In the genomic region with DNA sequence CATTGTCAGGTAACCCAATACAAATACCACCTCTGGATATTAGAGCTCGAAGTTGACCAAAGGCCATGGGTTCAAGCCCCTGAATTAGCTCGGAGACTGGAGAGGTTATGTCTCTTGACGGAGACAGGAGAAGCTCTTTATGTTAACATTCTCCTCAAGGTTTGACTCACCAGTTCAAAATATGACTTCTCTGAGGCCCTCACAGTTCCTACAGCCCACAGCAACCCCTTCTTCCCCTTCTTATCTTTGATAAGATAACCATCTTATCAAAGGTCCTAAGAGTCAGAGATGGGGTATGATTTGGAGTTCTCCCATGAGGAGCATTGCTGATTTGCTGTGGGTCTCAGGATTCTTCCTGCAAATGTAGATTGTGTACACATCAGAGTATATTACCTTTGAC, we compare ENCODE assay signal across 4 cellular contexts.
A peak's percentile ranks its signal among the peaks of the same experiment; 100 is the strongest.
DNase-seq lines count a peak whose midpoint lies in the region; ATAC-seq, FAIRE-seq and TF ChIP-seq lines count a peak whose summit lies in the region.
"Not testable (repeated sequence)": the region's sequence is repeated elsewhere in the genome, so short reads cannot be mapped to it uniquely, and the experiment has no call there.

No MANE protein-coding gene starts in this region.

- not testable (repeated sequence) for H3K23me2 ChIP-seq in H1 (ENCODE audit: low read depth, low read length)

- not testable (repeated sequence) for H4K20me1 ChIP-seq in H1 (replicated peaks in 1 of 2; ENCODE audit: control insufficient read depth in 1 of 2, insufficient read depth in 2 of 2, low read length in 2 of 2)

- not testable (repeated sequence) for H3K27me3 Mint-ChIP-seq in activated CD4-positive, alpha-beta T cell treated with anti-CD3 and anti-CD28 coated beads for 36 hours; activated T-helper 17 cell treated with anti-CD3 and anti-CD28 coated beads, Interleukin-2, amount 50 U/mL, for 72 hours

- H3K4me3 ChIP-seq in H1 (ENCODE audit: extremely low read depth in 1 of 4, insufficient read depth in 2 of 4, low read depth in 3 of 4, low read length in 4 of 4): not testable (repeated sequence)

- not testable (repeated sequence) for H3K36me3 ChIP-seq in H1 (ENCODE audit: control insufficient read depth in 2 of 4, insufficient read depth in 4 of 4, low read length in 3 of 4)

- not testable (repeated sequence) for H3K56ac ChIP-seq in H1 (replicated peaks; ENCODE audit: insufficient read length, low read depth, low read length)

- peak; percentile 53 for ATAC-seq in activated CD4-positive, alpha-beta T cell treated with anti-CD3 and anti-CD28 coated beads for 36 hours
- peak; percentile 50 for ATAC-seq in activated T-helper 17 cell treated with anti-CD3 and anti-CD28 coated beads, Interleukin-2, amount 50 U/mL, for 72 hours (replicated peaks)
- peak; percentile 47 for ATAC-seq in stimulated activated effector memory CD8-positive, alpha-beta T cell treated with anti-CD3 and anti-CD28 coated beads, Interleukin-12 subunit alpha, Interleukin-12 subunit beta, amount 100 ng/mL, for 72 hours

- CTCF ChIA-PET in activated CD4-positive, alpha-beta T cell treated with anti-CD3 and anti-CD28 coated beads for 36 hours (lab: Charles Lee); H1 (lab: Charles Lee; ENCODE audit: partially characterized antibody): not testable (repeated sequence)

- not testable (repeated sequence) for TF ChIP-seq POLR2A in H1 (IDR thresholded peaks at IDR 0.05; ENCODE audit: control extremely low read depth in 1 of 2, low read depth in 2 of 2, low read length in 2 of 2)

- DNase-seq in activated CD4-positive, alpha-beta T cell treated with anti-CD3 and anti-CD28 coated beads for 36 hours; H1 (ENCODE audit: low read depth in 1 of 2, low spot score in 2 of 2); stimulated activated effector memory CD8-positive, alpha-beta T cell treated with anti-CD3 and anti-CD28 coated beads, Interleukin-12 subunit alpha, Interleukin-12 subunit beta, amount 100 ng/mL, for 72 hours (ENCODE audit: low spot score in 2 of 2): not testable (repeated sequence)

- peak; percentile 13 for FAIRE-seq in H1 (lab: Jason Lieb, UNC)

- not testable (repeated sequence) for H2BK120ac ChIP-seq in H1 (replicated peaks; ENCODE audit: low read depth, low read length)

- TF ChIP-seq RAD21 in H1 (IDR thresholded peaks at IDR 0.05 in 1 of 2, conservative IDR thresholded peaks at IDR 0.05 in 1 of 2; ENCODE audit: low read depth in 2 of 2, low read length in 2 of 2): not testable (repeated sequence)

- not testable (repeated sequence) for H2BK15ac ChIP-seq in H1 (ENCODE audit: low read length)

- whole genome bisulfite sequencing in H1 (ENCODE audit: extremely low coverage in 1 of 2, insufficient coverage in 1 of 2, insufficient read length in 1 of 2, insufficient replicate concordance in 2 of 2, low coverage in 1 of 2, low lambda C conversion rate in 2 of 2, missing lambda C conversion rate in 1 of 2), 2 experiments: no CpG with 5 or more reads among the region's 3 CpGs

- not testable (repeated sequence) for H3K79me2 ChIP-seq in H1 (ENCODE audit: control insufficient read depth in 1 of 2, insufficient read depth in 2 of 2, low read length in 2 of 2)

- not testable (repeated sequence) for H2BK5ac ChIP-seq in H1 (ENCODE audit: low read depth, low read length)

- not testable (repeated sequence) for H3K4me3 Mint-ChIP-seq in activated CD4-positive, alpha-beta T cell treated with anti-CD3 and anti-CD28 coated beads for 36 hours; activated T-helper 17 cell treated with anti-CD3 and anti-CD28 coated beads, Interleukin-2, amount 50 U/mL, for 72 hours; stimulated activated effector memory CD8-positive, alpha-beta T cell treated with anti-CD3 and anti-CD28 coated beads, Interleukin-12 subunit alpha, Interleukin-12 subunit beta, amount 100 ng/mL, for 72 hours

- not testable (repeated sequence) for H3K23ac ChIP-seq in H1 (ENCODE audit: insufficient read length)

- not testable (repeated sequence) for H4K8ac ChIP-seq in H1 (ENCODE audit: extremely low read depth, insufficient read depth, low read length)

- not testable (repeated sequence) for H3K4me1 ChIP-seq in H1 (replicated peaks in 1 of 4; ENCODE audit: control insufficient read depth in 3 of 4, insufficient read depth in 4 of 4, low read length in 3 of 4)

- H3K9me3 Mint-ChIP-seq in activated CD4-positive, alpha-beta T cell treated with anti-CD3 and anti-CD28 coated beads for 36 hours (ENCODE audit: low read depth); activated T-helper 17 cell treated with anti-CD3 and anti-CD28 coated beads, Interleukin-2, amount 50 U/mL, for 72 hours; stimulated activated effector memory CD8-positive, alpha-beta T cell treated with anti-CD3 and anti-CD28 coated beads, Interleukin-12 subunit alpha, Interleukin-12 subunit beta, amount 100 ng/mL, for 72 hours: not testable (repeated sequence)

- not testable (repeated sequence) for H3K4me1 Mint-ChIP-seq in activated CD4-positive, alpha-beta T cell treated with anti-CD3 and anti-CD28 coated beads for 36 hours; activated T-helper 17 cell treated with anti-CD3 and anti-CD28 coated beads, Interleukin-2, amount 50 U/mL, for 72 hours; stimulated activated effector memory CD8-positive, alpha-beta T cell treated with anti-CD3 and anti-CD28 coated beads, Interleukin-12 subunit alpha, Interleukin-12 subunit beta, amount 100 ng/mL, for 72 hours

- H3K18ac ChIP-seq in H1 (ENCODE audit: extremely low read depth, low read length): not testable (repeated sequence)

- not testable (repeated sequence) for H3K4me2 ChIP-seq in H1 (ENCODE audit: insufficient read depth in 1 of 2, low read depth in 2 of 2, low read length in 2 of 2)

- not testable (repeated sequence) for H3K9me3 ChIP-seq in H1 (ENCODE audit: insufficient read depth in 2 of 2, low read depth in 1 of 2, low read length in 1 of 2)

- H3K27ac Mint-ChIP-seq in activated CD4-positive, alpha-beta T cell treated with anti-CD3 and anti-CD28 coated beads for 36 hours; activated T-helper 17 cell treated with anti-CD3 and anti-CD28 coated beads, Interleukin-2, amount 50 U/mL, for 72 hours; stimulated activated effector memory CD8-positive, alpha-beta T cell treated with anti-CD3 and anti-CD28 coated beads, Interleukin-12 subunit alpha, Interleukin-12 subunit beta, amount 100 ng/mL, for 72 hours: not testable (repeated sequence)

- not testable (repeated sequence) for H2AFZ ChIP-seq in H1 (ENCODE audit: low read length)

- H3K4ac ChIP-seq in H1 (replicated peaks; ENCODE audit: insufficient read length, low read depth, low read length): not testable (repeated sequence)

- H3K27me3 ChIP-seq in H1 (replicated peaks in 1 of 4; ENCODE audit: control insufficient read depth in 3 of 4, extremely low read depth in 1 of 4, insufficient read depth in 3 of 4, low read length in 3 of 4): not testable (repeated sequence)

- not testable (repeated sequence) for H3K79me1 ChIP-seq in H1 (ENCODE audit: low read depth, low read length)

- POLR2A ChIA-PET in activated CD4-positive, alpha-beta T cell treated with anti-CD3 and anti-CD28 coated beads for 36 hours (lab: Charles Lee); H1 (lab: Charles Lee; ENCODE audit: partially characterized antibody): not testable (repeated sequence)

- intact Hi-C loops in activated CD4-positive, alpha-beta T cell treated with anti-CD3 and anti-CD28 coated beads for 36 hours (cut with DNase I, micrococcal nuclease): not testable (repeated sequence)

- not testable (repeated sequence) for TF ChIP-seq EP300 in H1 (IDR thresholded peaks at IDR 0.05; ENCODE audit: borderline replicate concordance in 1 of 2, low read depth in 2 of 2, low read length in 2 of 2)

- H3K27ac ChIP-seq in H1 (ENCODE audit: low read depth, low read length): not testable (repeated sequence)

- not testable (repeated sequence) for H2BK20ac ChIP-seq in H1 (ENCODE audit: low read length)

- H2BK12ac ChIP-seq in H1 (ENCODE audit: low read depth, low read length): not testable (repeated sequence)

- H3K36me3 Mint-ChIP-seq in activated CD4-positive, alpha-beta T cell treated with anti-CD3 and anti-CD28 coated beads for 36 hours (ENCODE audit: low read depth); activated T-helper 17 cell treated with anti-CD3 and anti-CD28 coated beads, Interleukin-2, amount 50 U/mL, for 72 hours (ENCODE audit: low read depth); stimulated activated effector memory CD8-positive, alpha-beta T cell treated with anti-CD3 and anti-CD28 coated beads, Interleukin-12 subunit alpha, Interleukin-12 subunit beta, amount 100 ng/mL, for 72 hours: not testable (repeated sequence)

- not testable (repeated sequence) for TF ChIP-seq CTCF in H1 (IDR thresholded peaks at IDR 0.05; ENCODE audit: control extremely low read depth in 1 of 3, insufficient read depth in 1 of 3, low read depth in 1 of 3, low read length in 3 of 3)

- not testable (repeated sequence) for H2AK5ac ChIP-seq in H1 (ENCODE audit: low read depth, low read length)

- not testable (repeated sequence) for H3K9ac ChIP-seq in H1 (replicated peaks in 1 of 4; ENCODE audit: extremely low read depth in 1 of 4, low read depth in 3 of 4, low read length in 3 of 4)

- not testable (repeated sequence) for H4K91ac ChIP-seq in H1 (replicated peaks; ENCODE audit: insufficient read length, low read length)

- H4K5ac ChIP-seq in H1 (ENCODE audit: insufficient read length, low read depth, low read length): not testable (repeated sequence)

- not testable (repeated sequence) for H3K14ac ChIP-seq in H1 (ENCODE audit: insufficient read length)
